8 cellular contexts compared by ENCODE assay signal in genomic region chr17:18184143-18185007, GRCh38. TPM values are rescaled to one million over a fixed set of nuclear protein-coding genes. Genes with fewer than 3 reads are reported as not detected.
DNase-seq lines count a peak whose midpoint lies in the region; ATAC-seq, FAIRE-seq and TF ChIP-seq lines count a peak whose summit lies in the region.

No MANE protein-coding gene starts in this region.

- H3K27ac Mint-ChIP-seq in immature natural killer cell, result peak overlapping the region; percentile 87 to 99 (median 94)

- no peaks in the 10 kb centered on the region for H3K27me3 ChIP-seq in brain microvascular endothelial cell (replicated peaks)

- peaks cover 13 to 18% (median 14%) of the 10 kb centered on the region in 3 donors for H3K27me3 Mint-ChIP-seq in immature natural killer cell (ENCODE audit: low read depth in 3 of 3)

- H3K36me3 Mint-ChIP-seq in immature natural killer cell, result peaks cover 0 to 7% (median 0%) of the 10 kb centered on the region in 3 donors

- in situ Hi-C loops in brain microvascular endothelial cell (cut with HindIII; ENCODE audit: low pct_ligation_motif_present, low sequenced_read_pairs), result no loop called here

- no peak for TF ChIP-seq POLR2A in GM12892 (IDR thresholded peaks at IDR 0.05; ENCODE audit: low read depth, low read length)

- TF ChIP-seq CTCF in brain microvascular endothelial cell (IDR thresholded peaks at IDR 0.05; ENCODE audit: low read depth, low read length, missing control alignments), result no peak

- no peaks in the 10 kb centered on the region for H3K9me3 Mint-ChIP-seq in immature natural killer cell

- H3K36me3 ChIP-seq in brain microvascular endothelial cell (replicated peaks), result peaks cover 2% of the 10 kb centered on the region

- H3K4me1 Mint-ChIP-seq in immature natural killer cell, result peaks cover 56 to 58% of the 10 kb centered on the region in 2 donors

- peak overlapping the region; percentile 87 for H3K4me3 ChIP-seq in brain microvascular endothelial cell (ENCODE audit: low read depth, low read length)

- peak overlapping the region; percentile 98 for H3K27ac ChIP-seq in brain microvascular endothelial cell

- peak; percentile 38 for FAIRE-seq in GM12892 (lab: Jason Lieb, UNC)

- DNase-seq in GM12892 (ENCODE audit: insufficient read length) (no peak), UCSD-AML1 (lab: John Stamatoyannopoulos, UW; ENCODE audit: unreplicated experiment) (peak; percentile 42), brain microvascular endothelial cell (no peak), immature natural killer cell (peak; percentile 65 to 76 (median 67)), NCI-H128 (lab: John Stamatoyannopoulos, UW; ENCODE audit: unreplicated experiment) (no peak), iPS-NIHi11 (ENCODE audit: low spot score) (no peak)
- peak; percentile 45 to 63 (median 53) for DNase-seq in stimulated activated CD4-positive, alpha-beta T cell treated with anti-CD3 and anti-CD28 coated beads, Interleukin-12 subunit alpha, Interleukin-12 subunit beta, amount 100 ng/mL, for 48 hours (ENCODE audit: low read depth in 2 of 3, low spot score in 1 of 3)

- H3K4me3 Mint-ChIP-seq in immature natural killer cell, result peak overlapping the region; percentile 92 to 97 (median 94)

- peak; percentile 5 for ATAC-seq in HG03342 (IDR thresholded peaks at IDR 0.05; ENCODE audit: unreplicated experiment)

RNA-seq across cellular contexts. Expression of gene ALKBH5, which starts 0.7 kb away (rescaled TPM):
- 61.6 TPM for polyA plus RNA-seq in GM12892 (2012; ENCODE audit: missing spikeins)
- 100 to 1,000 TPM in 2 of 3 donors, 10 to 100 TPM in 1; 86.4 to 130 (median 102) TPM for polyA plus RNA-seq in immature natural killer cell

RNA-seq across cellular contexts. Expression of gene LLGL1, which starts 41.1 kb away (rescaled TPM):
- polyA plus RNA-seq in GM12892 (2012; ENCODE audit: missing spikeins), result 1.7 TPM
- polyA plus RNA-seq in immature natural killer cell, result 1 to 10 TPM in 2 of 3 donors, not detected in 1; 2.0 to 3.1 TPM

Comparison
In these comparisons a context has a peak if more than half of its experiments do, and no peak if none do; other contexts are left out.
1. DNase-seq: peak in UCSD-AML1 (single experiment), immature natural killer cell (3 of 3) and stimulated activated CD4-positive, alpha-beta T cell treated with anti-CD3 and anti-CD28 coated beads, Interleukin-12 subunit alpha, Interleukin-12 subunit beta, amount 100 ng/mL, for 48 hours (3 of 3); none in GM12892 (single experiment), brain microvascular endothelial cell (single experiment), NCI-H128 (single experiment) and iPS-NIHi11 (single experiment).